In the genomic region with DNA sequence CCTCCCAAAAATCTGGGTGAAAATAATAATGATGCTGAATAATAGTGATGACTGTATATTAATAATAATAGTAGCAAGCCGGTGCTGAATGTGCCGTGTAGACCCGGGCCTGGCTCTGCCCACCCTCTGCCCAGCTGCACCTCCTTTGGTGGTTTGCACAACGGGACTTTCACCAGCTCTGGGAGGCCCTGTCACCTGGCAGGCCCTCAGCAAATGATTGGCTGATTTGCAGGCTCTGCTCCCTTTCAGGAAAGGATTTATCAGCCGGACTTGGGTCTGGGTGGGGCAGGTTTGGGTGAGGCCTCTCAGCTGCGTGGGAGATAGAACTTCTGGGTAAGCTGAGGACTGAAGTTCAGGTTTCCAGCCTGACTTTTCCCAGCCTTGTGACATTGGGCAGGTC, we compare ENCODE assay signal across 16 cellular contexts. TPM values are rescaled to one million over a fixed set of nuclear protein-coding genes. Genes with fewer than 3 reads are reported as not detected.
"Had no signal": no experiment of that assay in that cellular context is flagged by ENCODE, and none has a peak within 500 bp of the region (broad histone marks: within the 10 kb centered on the region; RNA-seq: fewer than 3 reads in every experiment).

No MANE protein-coding gene starts in this region.

- DNase-seq: activated effector memory CD4-positive, alpha-beta T cell treated with Interleukin-2 at 50 U/mL for 16 hours; activated T-cell treated with anti-CD3 and anti-CD28 coated beads, Interleukin-2, amount 50 U/mL, for 1 hour; cerebellar nuclear complex; T-helper 17 cell; trophoblast cell had no signal

- H3K27ac ChIP-seq: parathyroid adenoma had no signal

- H3K27me3 Mint-ChIP-seq: brain, T-helper 17 cell had no signal

- H3K36me3 Mint-ChIP-seq: activated naive CD4-positive, alpha-beta T cell treated with anti-CD3 and anti-CD28 coated beads, Interleukin-2, amount 50 U/mL, for 24 hours; brain had no signal

- H3K9ac ChIP-seq: parathyroid adenoma had no signal

- ATAC-seq: esophagus mucosa; stimulated activated effector memory CD8-positive, alpha-beta T cell treated with anti-CD3 and anti-CD28 coated beads, Interleukin-12 subunit alpha, Interleukin-12 subunit beta, amount 100 ng/mL, for 72 hours; T-helper 17 cell had no signal

- H3K27ac Mint-ChIP-seq: activated naive CD4-positive, alpha-beta T cell treated with anti-CD3 and anti-CD28 coated beads, Interleukin-2, amount 50 U/mL, for 24 hours; stimulated activated effector memory CD8-positive, alpha-beta T cell treated with anti-CD3 and anti-CD28 coated beads, Interleukin-12 subunit alpha, Interleukin-12 subunit beta, amount 100 ng/mL, for 72 hours had no signal

- H3K4me1 Mint-ChIP-seq: activated naive CD4-positive, alpha-beta T cell treated with anti-CD3 and anti-CD28 coated beads, Interleukin-2, amount 50 U/mL, for 24 hours; stimulated activated effector memory CD8-positive, alpha-beta T cell treated with anti-CD3 and anti-CD28 coated beads, Interleukin-12 subunit alpha, Interleukin-12 subunit beta, amount 100 ng/mL, for 72 hours; T-helper 17 cell had no signal

- H3K9me3 Mint-ChIP-seq: activated naive CD4-positive, alpha-beta T cell treated with anti-CD3 and anti-CD28 coated beads, Interleukin-2, amount 50 U/mL, for 24 hours; neural crest cell; stimulated activated effector memory CD8-positive, alpha-beta T cell treated with anti-CD3 and anti-CD28 coated beads, Interleukin-12 subunit alpha, Interleukin-12 subunit beta, amount 100 ng/mL, for 72 hours had no signal

- H3K4me3 Mint-ChIP-seq: activated naive CD4-positive, alpha-beta T cell treated with anti-CD3 and anti-CD28 coated beads, Interleukin-2, amount 50 U/mL, for 24 hours; brain; neural crest cell; stimulated activated effector memory CD8-positive, alpha-beta T cell treated with anti-CD3 and anti-CD28 coated beads, Interleukin-12 subunit alpha, Interleukin-12 subunit beta, amount 100 ng/mL, for 72 hours; T-helper 17 cell had no signal

RNA-seq across cellular contexts. Expression of a gene that starts 27.4 kb away (rescaled TPM):
- total RNA-seq: dermis microvascular lymphatic vessel endothelial cell, esophagus mucosa, fibroblast of villous mesenchyme, neural crest cell, renal cortical epithelial cell, skeletal muscle tissue, subcutaneous adipose tissue, T-helper 17 cell had no signal
